In genomic region chr6:37016995-37017394, GRCh38 we compare ENCODE assay signal across 17 cellular contexts. TPM values are rescaled to one million over a fixed set of nuclear protein-coding genes. Genes with fewer than 3 reads are reported as not detected.
"Had no signal": no experiment of that assay in that cellular context is flagged by ENCODE, and none has a peak within 500 bp of the region (broad histone marks: within the 10 kb centered on the region; RNA-seq: fewer than 3 reads in every experiment).

No MANE protein-coding gene starts in this region.

- DNase-seq: activated CD4-positive, alpha-beta T cell treated with anti-CD3 and anti-CD28 coated beads for 48 hours; activated T-cell treated with anti-CD3 and anti-CD28 coated beads for 4 hours; esophagus squamous epithelium; foreskin fibroblast; glutamatergic neuron; naive thymus-derived CD4-positive, alpha-beta T cell; right lobe of liver; spleen; stimulated activated CD4-positive, alpha-beta T cell treated with anti-CD3 and anti-CD28 coated beads, Interleukin-2, amount 100 ng/mL, for 24 hours; SW 1271; T1000; thyroid gland had no signal

- H3K9me3 Mint-ChIP-seq: activated naive CD4-positive, alpha-beta T cell treated with anti-CD3 and anti-CD28 coated beads, Interleukin-2, amount 50 U/mL, for 24 hours; naive thymus-derived CD4-positive, alpha-beta T cell; stimulated activated naive CD8-positive, alpha-beta T cell treated with anti-CD3 and anti-CD28 coated beads, Interleukin-15, Interleukin-2, amounts not matched to agents 100 ng/mL and 50 ng/mL, for 24 hours had no signal

- H3K27ac ChIP-seq: psoas muscle, right lobe of liver had no signal

- H3K9me3 ChIP-seq: esophagus squamous epithelium, psoas muscle, right lobe of liver, spleen, thyroid gland had no signal

- H3K36me3 ChIP-seq: esophagus squamous epithelium, right lobe of liver, thyroid gland had no signal

- H3K36me3 Mint-ChIP-seq: activated naive CD4-positive, alpha-beta T cell treated with anti-CD3 and anti-CD28 coated beads, Interleukin-2, amount 50 U/mL, for 24 hours; naive thymus-derived CD4-positive, alpha-beta T cell had no signal

- H3K27me3 ChIP-seq: esophagus squamous epithelium, right lobe of liver, spleen, thyroid gland had no signal

- H3K27me3 Mint-ChIP-seq: activated naive CD4-positive, alpha-beta T cell treated with anti-CD3 and anti-CD28 coated beads, Interleukin-2, amount 50 U/mL, for 24 hours; naive thymus-derived CD4-positive, alpha-beta T cell; stimulated activated naive CD8-positive, alpha-beta T cell treated with anti-CD3 and anti-CD28 coated beads, Interleukin-15, Interleukin-2, amounts not matched to agents 100 ng/mL and 50 ng/mL, for 24 hours had no signal

- H3K4me3 Mint-ChIP-seq: activated naive CD4-positive, alpha-beta T cell treated with anti-CD3 and anti-CD28 coated beads, Interleukin-2, amount 50 U/mL, for 24 hours; naive thymus-derived CD4-positive, alpha-beta T cell; stimulated activated naive CD8-positive, alpha-beta T cell treated with anti-CD3 and anti-CD28 coated beads, Interleukin-15, Interleukin-2, amounts not matched to agents 100 ng/mL and 50 ng/mL, for 24 hours had no signal

- H3K27ac Mint-ChIP-seq: activated naive CD4-positive, alpha-beta T cell treated with anti-CD3 and anti-CD28 coated beads, Interleukin-2, amount 50 U/mL, for 24 hours; stimulated activated naive CD8-positive, alpha-beta T cell treated with anti-CD3 and anti-CD28 coated beads, Interleukin-15, Interleukin-2, amounts not matched to agents 100 ng/mL and 50 ng/mL, for 24 hours had no signal

- ATAC-seq: naive thymus-derived CD4-positive, alpha-beta T cell; right lobe of liver had no signal

- H3K4me3 ChIP-seq: esophagus squamous epithelium, lung, psoas muscle, right lobe of liver, spleen, thyroid gland had no signal

RNA-seq across cellular contexts. Expression of gene FGD2, which starts 11.5 kb away (rescaled TPM):
- total RNA-seq: chondrocyte had no signal
